Comparison of ENCODE assay signal across 19 cellular contexts in genomic region chr19:34386645-34387445, GRCh38. TPM values are rescaled to one million over a fixed set of nuclear protein-coding genes. Genes with fewer than 3 reads are reported as not detected.
A peak's percentile ranks its signal among the peaks of the same experiment; 100 is the strongest.
DNase-seq lines count a peak whose midpoint lies in the region; ATAC-seq, FAIRE-seq and TF ChIP-seq lines count a peak whose summit lies in the region.
"Had no signal": no experiment of that assay in that cellular context is flagged by ENCODE, and none has a peak within 500 bp of the region (broad histone marks: within the 10 kb centered on the region; RNA-seq: fewer than 3 reads in every experiment).

No MANE protein-coding gene starts in this region.

- no peaks in the 10 kb centered on the region for H3K4me1 ChIP-seq in A549
- no peaks in the 10 kb centered on the region for H3K4me1 ChIP-seq in K562 (replicated peaks in 1 of 2; ENCODE audit: control insufficient read depth in 2 of 2, insufficient read depth in 2 of 2, low read length in 2 of 2)
- no peaks in the 10 kb centered on the region for H3K4me1 ChIP-seq in neuronal stem cell (ENCODE audit: control insufficient read depth in 2 of 2, insufficient read depth in 1 of 2, low read depth in 1 of 2, low read length in 2 of 2)
- no peaks in the 10 kb centered on the region for H3K4me1 ChIP-seq in A673 (ENCODE audit: insufficient read depth, low read length, poor library complexity, severe bottlenecking)
- H3K4me1 ChIP-seq: SJSA1 had no signal

- peak overlapping the region; percentile 47 for H3K27ac Mint-ChIP-seq in CD4-positive, alpha-beta T cell
- H3K27ac Mint-ChIP-seq: B cell, HFFc6 had no signal

- H4K8ac ChIP-seq in neuronal stem cell (ENCODE audit: low read depth, low read length), result no peak overlapping the region

- H3K4me1 Mint-ChIP-seq in CD4-positive, alpha-beta T cell (ENCODE audit: low read depth), result peaks cover 4% of the 10 kb centered on the region
- H3K4me1 Mint-ChIP-seq: B cell had no signal

- CTCF ChIA-PET in A549 (lab: Yijun Ruan, JAX), result interaction anchor here (0.7 to 1.5 kb wide), 4 partner anchors 10 to 41 kb away, joined by 3 to 7 read pairs (median 5); no protein-coding TSS in a partner anchor
- CTCF ChIA-PET in CD4-positive, alpha-beta T cell (lab: Charles Lee), result no interaction called here
- CTCF ChIA-PET in K562 (lab: Yijun Ruan, JAX; ENCODE audit: low intra/inter-chr PET ratio), result no interaction called here
- CTCF ChIA-PET in A673 (lab: Charles Lee), result no interaction called here

- DNase-seq in A549 (ENCODE audit: low read depth in 1 of 2, low spot score in 1 of 2), result no peak
- DNase-seq in CD4-positive, alpha-beta T cell, result no peak
- DNase-seq in K562 (ENCODE audit: extremely low read depth in 1 of 4, low spot score in 3 of 4), result peak in 1 of 4 experiments; percentile 12
- no peak for DNase-seq in neuronal stem cell (ENCODE audit: low spot score)
- no peak for DNase-seq in RPMI8226
- DNase-seq in DMS 273 treated with DMSO at 0.1 percent for 48 hours (lab: John Stamatoyannopoulos, UW), result no peak
- no peak for DNase-seq in A673 (ENCODE audit: low spot score)
- DNase-seq: CD4-positive, alpha-beta memory T cell; DND-41; GDM1; HFFc6; KBM-7; NCI-H1417 treated with DMSO at 0.1 percent for 48 hours; NCI-H1930; OCI-M1 had no signal

- H3K79me1 ChIP-seq in neuronal stem cell (ENCODE audit: low read depth, low read length), result no peaks in the 10 kb centered on the region

- peak overlapping the region; percentile 10 for H2BK5ac ChIP-seq in neuronal stem cell (ENCODE audit: low read length)

- in situ Hi-C loops in K562 (cut with MboI), result no loop called here

- no peak overlapping the region for H3K4me3 Mint-ChIP-seq in CD4-positive, alpha-beta T cell
- H3K4me3 Mint-ChIP-seq: B cell; CD4-positive, alpha-beta memory T cell; HFFc6 had no signal

- H3K36me3 Mint-ChIP-seq in CD4-positive, alpha-beta T cell (ENCODE audit: low read depth), result peaks cover 48% of the 10 kb centered on the region

- H3K79me2 ChIP-seq in K562 (ENCODE audit: control insufficient read depth, insufficient read depth, low read length), result peaks cover 17% of the 10 kb centered on the region

- H2BK120ac ChIP-seq in neuronal stem cell (ENCODE audit: low read depth, low read length), result no peak overlapping the region

- TF ChIP-seq POLR2A in A549 (IDR thresholded peaks at IDR 0.05; ENCODE audit: low read length) (no peak), K562 (conservative IDR thresholded peaks at IDR 0.05) (no peak; the same call in 1 of the 2 replicates)

- H3K9ac ChIP-seq in K562 (ENCODE audit: insufficient read depth in 1 of 2, low read depth in 2 of 2, low read length in 2 of 2), result no peak overlapping the region
- H3K9ac ChIP-seq in neuronal stem cell (ENCODE audit: low read depth, low read length, poor library complexity), result no peak overlapping the region

- no peaks in the 10 kb centered on the region for H3K27me3 ChIP-seq in CD4-positive, alpha-beta T cell (ENCODE audit: control insufficient read depth, insufficient read depth, low read length)
- H3K27me3 ChIP-seq in K562 (ENCODE audit: control insufficient read depth in 2 of 2, insufficient read depth in 2 of 2, low read length in 2 of 2) (no peaks in the 10 kb centered on the region), neuronal stem cell (ENCODE audit: control insufficient read depth in 3 of 3, insufficient read depth in 3 of 3, low read depth in 1 of 3, low read length in 3 of 3) (no peaks in the 10 kb centered on the region), A673 (replicated peaks; ENCODE audit: insufficient read depth, low read depth, low read length, poor library complexity) (no peaks in the 10 kb centered on the region)
- H3K27me3 ChIP-seq: SJSA1 had no signal

- no peak overlapping the region for H3K23ac ChIP-seq in neuronal stem cell (ENCODE audit: low read depth, low read length, poor library complexity)

- no peak overlapping the region for H2BK12ac ChIP-seq in neuronal stem cell (ENCODE audit: low read length)

- no peak overlapping the region for H3K18ac ChIP-seq in neuronal stem cell (ENCODE audit: low read length)

- no peaks in the 10 kb centered on the region for H3K9me3 Mint-ChIP-seq in CD4-positive, alpha-beta T cell
- H3K9me3 Mint-ChIP-seq: CD4-positive, alpha-beta memory T cell; HFFc6 had no signal

- H3K36me3 ChIP-seq in K562 (ENCODE audit: control insufficient read depth, insufficient read depth, low read length), result peaks cover 97% of the 10 kb centered on the region
- peaks cover 69 to 88% of the 10 kb centered on the region in 2 donors for H3K36me3 ChIP-seq in neuronal stem cell (replicated peaks in 1 of 2; ENCODE audit: control insufficient read depth in 2 of 2, insufficient read depth in 2 of 2, low read length in 2 of 2)
- peaks cover 81% of the 10 kb centered on the region for H3K36me3 ChIP-seq in A673 (ENCODE audit: insufficient read depth, low read length, poor library complexity, severe bottlenecking)

- no peaks in the 10 kb centered on the region; the same call in 1 of the 2 replicates for H4K20me1 ChIP-seq in K562 (replicated peaks; ENCODE audit: control insufficient read depth, insufficient read depth, low read length)

- H3K27ac ChIP-seq in A549 (no peak overlapping the region), K562 (ENCODE audit: extremely low read depth, low read depth, low read length) (no peak overlapping the region), neuronal stem cell (replicated peaks; ENCODE audit: low read length) (no peak overlapping the region), A673 (ENCODE audit: low read depth, low read length, poor library complexity, severe bottlenecking) (no peak overlapping the region)
- H3K27ac ChIP-seq in CD4-positive, alpha-beta T cell (ENCODE audit: low read depth, low read length), result no peak overlapping the region
- H3K27ac ChIP-seq: SJSA1 had no signal

- H3K4me3 ChIP-seq in A549, result no peak overlapping the region
- H3K4me3 ChIP-seq in K562, result no peak overlapping the region
- no peak overlapping the region for H3K4me3 ChIP-seq in neuronal stem cell (ENCODE audit: low read length in 2 of 2)
- no peak overlapping the region for H3K4me3 ChIP-seq in A673 (ENCODE audit: low read depth, low read length, poor library complexity, severe bottlenecking)
- H3K4me3 ChIP-seq: SJSA1 had no signal

- peak; percentile 2 to 8; a peak in 2 of 6 replicates for ATAC-seq in A549
- no peak for ATAC-seq in CD4-positive, alpha-beta T cell (ENCODE audit: poor library complexity)
- ATAC-seq in K562, result no peak

- TF ChIP-seq EP300 in A549 (IDR thresholded peaks at IDR 0.05), result no peak
- no peak for TF ChIP-seq EP300 in K562 (IDR thresholded peaks at IDR 0.05; ENCODE audit: low read length)

- no peak overlapping the region for H2BK15ac ChIP-seq in neuronal stem cell (ENCODE audit: low read length)

- H4K91ac ChIP-seq in neuronal stem cell (ENCODE audit: low read depth, low read length, poor library complexity), result no peak overlapping the region

- no peak overlapping the region for H2AFZ ChIP-seq in K562 (ENCODE audit: low read depth, low read length)
- H2AFZ ChIP-seq in neuronal stem cell (ENCODE audit: low read length), result no peak overlapping the region

- BruUV-seq in K562 (replicated peaks; lab: Mats Ljungman, UMichigan) (no TSS peak), A673 (replicated peaks; lab: Mats Ljungman, UMichigan) (no TSS peak)

- intact Hi-C loops in CD4-positive, alpha-beta T cell (cut with DNase I, micrococcal nuclease), result no loop called here
- intact Hi-C loops in K562 (cut with micrococcal nuclease) (no loop called here), A673 (cut with micrococcal nuclease; ENCODE audit: unreplicated experiment) (no loop called here)

- H3K4ac ChIP-seq in neuronal stem cell (ENCODE audit: low read length), result no peak overlapping the region

- TF ChIP-seq CTCF in A549 (IDR thresholded peaks at IDR 0.05), result no peak
- no peak for TF ChIP-seq CTCF in CD4-positive, alpha-beta T cell (IDR thresholded peaks at IDR 0.05)
- no peak for TF ChIP-seq CTCF in K562 (IDR thresholded peaks at IDR 0.05 in 2 of 3, conservative IDR thresholded peaks at IDR 0.05 in 1 of 3; ENCODE audit: insufficient read depth in 2 of 3, low read depth in 1 of 3, low read length in 3 of 3)
- no peak for TF ChIP-seq CTCF in A673 (conservative IDR thresholded peaks at IDR 0.05; ENCODE audit: low read depth, low read length)

- no peak for TF ChIP-seq RAD21 in A549 (conservative IDR thresholded peaks at IDR 0.05 in 1 of 2, IDR thresholded peaks at IDR 0.05 in 1 of 2)
- TF ChIP-seq RAD21 in K562 (CRISPR knock-in tag; conservative IDR thresholded peaks at IDR 0.05 in 1 of 2, IDR thresholded peaks at IDR 0.05 in 1 of 2), result no peak

- H3K9me3 ChIP-seq in A549, result no peaks in the 10 kb centered on the region
- H3K9me3 ChIP-seq in CD4-positive, alpha-beta T cell (ENCODE audit: control insufficient read depth, low read length), result no peaks in the 10 kb centered on the region
- H3K9me3 ChIP-seq in K562 (replicated peaks; ENCODE audit: control insufficient read depth, insufficient read depth, low read depth, low read length), result peaks cover 23% of the 10 kb centered on the region
- H3K9me3 ChIP-seq in neuronal stem cell (replicated peaks in 1 of 2; ENCODE audit: control insufficient read depth in 2 of 2, insufficient read depth in 1 of 2, low read depth in 1 of 2, low read length in 2 of 2), result peaks cover 0 to 4% of the 10 kb centered on the region in 2 donors
- no peaks in the 10 kb centered on the region for H3K9me3 ChIP-seq in A673 (ENCODE audit: low read depth, low read length, poor library complexity, severe bottlenecking)

- H3K14ac ChIP-seq in neuronal stem cell (ENCODE audit: low read length), result no peak overlapping the region

- H3K9me1 ChIP-seq in K562 (ENCODE audit: control insufficient read depth, insufficient read depth, low read length), result no peaks in the 10 kb centered on the region

- WGBS in A549 (ENCODE audit: missing lambda C conversion rate), result 91% methylated on average over 9 of the region's 9 CpGs
- 91% methylated on average over 9 of the region's 9 CpGs for WGBS in K562 (ENCODE audit: insufficient coverage, low coverage, missing lambda C conversion rate)
- no CpG with 5 or more reads among the region's 9 CpGs for WGBS in neuronal stem cell (ENCODE audit: extremely low coverage in 2 of 2, insufficient read length in 2 of 2, insufficient replicate concordance in 1 of 2), 2 donors

- no peak overlapping the region for H2AK5ac ChIP-seq in neuronal stem cell (ENCODE audit: low read depth, low read length)

- H3K4me2 ChIP-seq in A549, result no peak overlapping the region
- no peak overlapping the region for H3K4me2 ChIP-seq in K562 (ENCODE audit: insufficient read depth, low read length)
- no peak overlapping the region for H3K4me2 ChIP-seq in neuronal stem cell (ENCODE audit: insufficient read depth, low read length, poor library complexity, severe bottlenecking)

- H3K27me3 Mint-ChIP-seq in CD4-positive, alpha-beta T cell, result no peaks in the 10 kb centered on the region
- H3K27me3 Mint-ChIP-seq: B cell; CD4-positive, alpha-beta memory T cell had no signal

- FAIRE-seq in A549 (lab: Jason Lieb, UNC) (peak; percentile 46), K562 (lab: Jason Lieb, UNC) (no peak)
- FAIRE-seq: D721Med, H54 had no signal

- POLR2A ChIA-PET in A549 (lab: Yijun Ruan, JAX) (interaction anchor here (0.6 to 1.2 kb wide), 2 partner anchors 22 to 1384 kb away, joined by 3 read pairs; partner anchors contain the start of gene GPI), K562 (lab: Yijun Ruan, JAX) (interaction anchor here (0.7 to 1.2 kb wide), 2 partner anchors 12 to 761 kb away, joined by 3 read pairs; no protein-coding TSS in a partner anchor), A673 (lab: Charles Lee; ENCODE audit: low non-redundant PET) (interaction anchor here (0.5 to 0.7 kb wide), 3 partner anchors 11 to 401 kb away, joined by 5 to 8 read pairs (median 5); no protein-coding TSS in a partner anchor)
- POLR2A ChIA-PET in CD4-positive, alpha-beta T cell (lab: Charles Lee), result interaction anchor here (0.6 kb wide), 1 partner anchor 141 kb away, joined by 4 read pairs; no protein-coding TSS in a partner anchor

RNA-seq across cellular contexts. Expression of gene PDCD2L, which starts 17.4 kb away (rescaled TPM):
- 58.5 and 68.9 TPM in 2 replicates for polyA plus RNA-seq in A549 (2011; rRNA removed)
- 72.1 and 74.8 TPM in 2 replicates for polyA plus RNA-seq in A549 (2012; cell fraction: cytosol; rRNA removed)
- polyA plus RNA-seq in A549 (2012; cell fraction: nucleus; rRNA removed), result 50.7 and 66.9 TPM in 2 replicates
- polyA plus RNA-seq in A549 (2017; fragmentation: RNase III; extraction: RNeasy Plus Mini Kit Qiagen cat#74134 plus additional on column Dnase treatment), result 28.2 to 32.7 TPM (median 31.5 TPM) in 3 replicates
- polyA minus RNA-seq in A549 (2011; rRNA and poly(A)+ RNA removed), result 43.5 and 50.5 TPM in 2 replicates
- 1 to 10 TPM; 3.8 to 3.9 TPM for total RNA-seq in CD4-positive, alpha-beta T cell
- 45.0 and 54.7 TPM in 2 replicates for total RNA-seq in K562 (2011; cell fraction: chromatin; rRNA removed; ENCODE audit: low replicate concordance)
- total RNA-seq in K562 (2011; cell fraction: nucleolus; rRNA removed), result 50.1 and 53.4 TPM in 2 replicates
- total RNA-seq in K562 (2011; cell fraction: nucleoplasm; rRNA removed), result 40.0 and 41.6 TPM in 2 replicates
- total RNA-seq in K562 (2014; rRNA removed), result 56.5 and 83.0 TPM in 2 replicates
- 61.9 and 68.5 TPM in 2 replicates for total RNA-seq in K562 (2014; rRNA removed; fragmentation: Illumina TruSeq; extraction: Trizol)
- 47.7 and 51.1 TPM in 2 replicates for total RNA-seq in K562 (2015; rRNA removed; fragmentation: Illumina TruSeq; extraction: Trizol)
- 48.6 and 56.3 TPM in 2 replicates for total RNA-seq in K562 (2021)
- 62.8 and 65.9 TPM in 2 replicates for polyA plus RNA-seq in K562 (2011; rRNA removed)
- polyA plus RNA-seq in K562 (2011; cell fraction: cytosol; rRNA removed), result 69.2 and 96.2 TPM in 2 replicates
- 32.6 and 34.5 TPM in 2 replicates for polyA plus RNA-seq in K562 (2011; cell fraction: nucleus; rRNA removed)
- polyA plus RNA-seq in K562 (2012), result 26.8 and 37.9 TPM in 2 replicates
- 43.7 and 46.2 TPM in 2 replicates for polyA plus RNA-seq in K562 (2014; fragmentation: Illumina TruSeq; extraction: Trizol)
- 10 to 100 TPM; 12.1 to 14.6 TPM for polyA plus RNA-seq in K562 (2014; fragmentation: Nextera tagmentation; extraction: Ambion mirVana)
- 60.5 and 67.3 TPM in 2 replicates for polyA plus RNA-seq in K562 (2014; rRNA removed)
- 62.3 and 71.3 TPM in 2 replicates for polyA minus RNA-seq in K562 (2011; rRNA and poly(A)+ RNA removed)
- polyA minus RNA-seq in K562 (2011; cell fraction: cytosol; rRNA and poly(A)+ RNA removed), result 16.2 and 17.5 TPM in 2 replicates
- polyA minus RNA-seq in K562 (2011; cell fraction: nucleus; rRNA and poly(A)+ RNA removed), result 12.8 and 20.4 TPM in 2 replicates
- polyA plus RNA-seq in neuronal stem cell (2013, experiment 1 of 2), result 30.4 TPM
- 30.4 TPM for polyA plus RNA-seq in neuronal stem cell (2013, experiment 2 of 2)
- total RNA-seq in A673 (2021), result 27.1 and 33.8 TPM in 2 replicates

RNA-seq across cellular contexts. Expression of gene GPI, which starts 21.8 kb away (rescaled TPM):
- polyA plus RNA-seq in A549 (2011; rRNA removed) (443 and 565 TPM in 2 replicates), A549 (2017; fragmentation: RNase III; extraction: RNeasy Plus Mini Kit Qiagen cat#74134 plus additional on column Dnase treatment) (548 to 579 TPM (median 555 TPM) in 3 replicates), K562 (2011; rRNA removed) (94.1 and 259 TPM in 2 replicates), K562 (2014; fragmentation: Illumina TruSeq; extraction: Trizol) (306 and 322 TPM in 2 replicates), K562 (2014; fragmentation: Nextera tagmentation; extraction: Ambion mirVana) (100 to 1,000 TPM in 1 of 2 experiments, 10 to 100 TPM in 1; 88.3 to 168 TPM), K562 (2014; rRNA removed) (114 and 116 TPM in 2 replicates)
- polyA plus RNA-seq in A549 (2012; cell fraction: cytosol; rRNA removed), result 630 and 674 TPM in 2 replicates
- polyA plus RNA-seq in A549 (2012; cell fraction: nucleus; rRNA removed), result 958 and 1,031 TPM in 2 replicates
- 992 and 1,185 TPM in 2 replicates for polyA minus RNA-seq in A549 (2011; rRNA and poly(A)+ RNA removed)
- 10 to 100 TPM; 85.0 to 86.0 TPM for total RNA-seq in CD4-positive, alpha-beta T cell
- 590 and 952 TPM in 2 replicates for total RNA-seq in K562 (2011; cell fraction: chromatin; rRNA removed; ENCODE audit: low replicate concordance)
- total RNA-seq in K562 (2011; cell fraction: nucleolus; rRNA removed), result 406 and 452 TPM in 2 replicates
- total RNA-seq in K562 (2011; cell fraction: nucleoplasm; rRNA removed), result 536 and 580 TPM in 2 replicates
- total RNA-seq in K562 (2014; rRNA removed) (140 and 173 TPM in 2 replicates), K562 (2014; rRNA removed; fragmentation: Illumina TruSeq; extraction: Trizol) (95.8 and 118 TPM in 2 replicates), K562 (2015; rRNA removed; fragmentation: Illumina TruSeq; extraction: Trizol) (122 and 132 TPM in 2 replicates), K562 (2021) (349 and 358 TPM in 2 replicates), A673 (2021) (439 and 447 TPM in 2 replicates)
- polyA plus RNA-seq in K562 (2011; cell fraction: cytosol; rRNA removed), result 182 and 184 TPM in 2 replicates
- 344 and 354 TPM in 2 replicates for polyA plus RNA-seq in K562 (2011; cell fraction: nucleus; rRNA removed)
- 353 and 375 TPM in 2 replicates for polyA plus RNA-seq in K562 (2012)
- 222 and 306 TPM in 2 replicates for polyA minus RNA-seq in K562 (2011; rRNA and poly(A)+ RNA removed)
- polyA minus RNA-seq in K562 (2011; cell fraction: cytosol; rRNA and poly(A)+ RNA removed), result 368 and 561 TPM in 2 replicates
- 118 and 188 TPM in 2 replicates for polyA minus RNA-seq in K562 (2011; cell fraction: nucleus; rRNA and poly(A)+ RNA removed)
- 75.0 TPM for polyA plus RNA-seq in neuronal stem cell (2013, experiment 1 of 2)
- 71.3 TPM for polyA plus RNA-seq in neuronal stem cell (2013, experiment 2 of 2)

RNA-seq across cellular contexts. Expression of gene UBA2, which starts 41.3 kb away (rescaled TPM):
- 504 and 514 TPM in 2 replicates for polyA plus RNA-seq in A549 (2011; rRNA removed)
- 169 TPM in 2 replicates for polyA plus RNA-seq in A549 (2012; cell fraction: cytosol; rRNA removed)
- 53.4 and 73.7 TPM in 2 replicates for polyA plus RNA-seq in A549 (2012; cell fraction: nucleus; rRNA removed)
- 217 to 255 TPM (median 224 TPM) in 3 replicates for polyA plus RNA-seq in A549 (2017; fragmentation: RNase III; extraction: RNeasy Plus Mini Kit Qiagen cat#74134 plus additional on column Dnase treatment)
- 255 and 318 TPM in 2 replicates for polyA minus RNA-seq in A549 (2011; rRNA and poly(A)+ RNA removed)
- 10 to 100 TPM; 44.9 to 57.3 TPM for total RNA-seq in CD4-positive, alpha-beta T cell
- 209 and 222 TPM in 2 replicates for total RNA-seq in K562 (2011; cell fraction: chromatin; rRNA removed; ENCODE audit: low replicate concordance)
- total RNA-seq in K562 (2011; cell fraction: nucleolus; rRNA removed), result 59.7 and 66.9 TPM in 2 replicates
- 107 and 129 TPM in 2 replicates for total RNA-seq in K562 (2011; cell fraction: nucleoplasm; rRNA removed)
- total RNA-seq in K562 (2014; rRNA removed), result 249 and 271 TPM in 2 replicates
- 297 and 375 TPM in 2 replicates for total RNA-seq in K562 (2014; rRNA removed; fragmentation: Illumina TruSeq; extraction: Trizol)
- 264 and 274 TPM in 2 replicates for total RNA-seq in K562 (2015; rRNA removed; fragmentation: Illumina TruSeq; extraction: Trizol)
- 196 and 199 TPM in 2 replicates for total RNA-seq in K562 (2021)
- 345 and 444 TPM in 2 replicates for polyA plus RNA-seq in K562 (2011; rRNA removed)
- 156 and 219 TPM in 2 replicates for polyA plus RNA-seq in K562 (2011; cell fraction: cytosol; rRNA removed)
- polyA plus RNA-seq in K562 (2011; cell fraction: nucleus; rRNA removed), result 102 and 133 TPM in 2 replicates
- polyA plus RNA-seq in K562 (2012), result 188 and 336 TPM in 2 replicates
- polyA plus RNA-seq in K562 (2014; fragmentation: Illumina TruSeq; extraction: Trizol), result 230 and 254 TPM in 2 replicates
- polyA plus RNA-seq in K562 (2014; fragmentation: Nextera tagmentation; extraction: Ambion mirVana), result 10 to 100 TPM; 80.0 to 89.7 TPM
- polyA plus RNA-seq in K562 (2014; rRNA removed), result 266 and 283 TPM in 2 replicates
- 560 and 566 TPM in 2 replicates for polyA minus RNA-seq in K562 (2011; rRNA and poly(A)+ RNA removed)
- polyA minus RNA-seq in K562 (2011; cell fraction: cytosol; rRNA and poly(A)+ RNA removed), result 238 and 297 TPM in 2 replicates
- 43.4 and 84.3 TPM in 2 replicates for polyA minus RNA-seq in K562 (2011; cell fraction: nucleus; rRNA and poly(A)+ RNA removed)
- polyA plus RNA-seq in neuronal stem cell (2013, experiment 1 of 2), result 226 TPM
- 239 TPM for polyA plus RNA-seq in neuronal stem cell (2013, experiment 2 of 2)
- total RNA-seq in A673 (2021), result 206 and 222 TPM in 2 replicates

Comparison
In these comparisons a context has a peak if more than half of its experiments do, and no peak if none do; other contexts are left out.
1. ATAC-seq: peak in A549 (2 of 2); none in CD4-positive, alpha-beta T cell (single experiment) and K562 (single experiment).